In genomic region chr4:24352112-24352511, GRCh38 we compare ENCODE assay signal across 2 cellular contexts.
TF ChIP-seq lines count a peak whose summit lies in the region.

No MANE protein-coding gene starts in this region.

TF ChIP-seq in GM23338, 12 proteins besides CTCF, POLR2A, EP300 and RAD21:
- TF ChIP-seq STAT1 (IDR thresholded peaks at IDR 0.05; ENCODE audit: unreplicated experiment) = no peak
- no peak for TF ChIP-seq CREB1 (CRISPR knock-in tag; IDR thresholded peaks at IDR 0.05; ENCODE audit: low read depth)
- TF ChIP-seq NANOG (IDR thresholded peaks at IDR 0.05; ENCODE audit: borderline replicate concordance) = no peak
- TF ChIP-seq REST (IDR thresholded peaks at IDR 0.05; ENCODE audit: unreplicated experiment) = no peak
- TF ChIP-seq ZNF331 (CRISPR knock-in tag; IDR thresholded peaks at IDR 0.05; ENCODE audit: low read depth) = no peak
- TF ChIP-seq EZH2phosphoT487 (IDR thresholded peaks at IDR 0.05; ENCODE audit: unreplicated experiment) = no peak
- TF ChIP-seq ZNF462 (CRISPR knock-in tag; IDR thresholded peaks at IDR 0.05) = no peak
- TF ChIP-seq ZNF114 (CRISPR knock-in tag; IDR thresholded peaks at IDR 0.05) = no peak
- no peak for TF ChIP-seq POLR2AphosphoS5 (IDR thresholded peaks at IDR 0.05; ENCODE audit: low read depth)
- TF ChIP-seq EZH2 (IDR thresholded peaks at IDR 0.05; ENCODE audit: low read depth, unreplicated experiment) = no peak
- TF ChIP-seq JUNB (IDR thresholded peaks at IDR 0.05; ENCODE audit: unreplicated experiment) = no peak
- TF ChIP-seq ETS1 (IDR thresholded peaks at IDR 0.05) = no peak

TF ChIP-seq in H1, 55 proteins besides CTCF, POLR2A, EP300 and RAD21:
- TF ChIP-seq CTBP2 (IDR thresholded peaks at IDR 0.05; ENCODE audit: borderline replicate concordance, insufficient read depth, insufficient read length, low read length) (no peak), GABPA (IDR thresholded peaks at IDR 0.05; ENCODE audit: borderline replicate concordance, insufficient read depth, low read length) (no peak), ASH2L (IDR thresholded peaks at IDR 0.05; ENCODE audit: low read length) (no peak)
